In genomic region chr3:42257007-42257406, GRCh38 we compare ENCODE assay signal across 17 cellular contexts.
"Had no signal": no experiment of that assay in that cellular context is flagged by ENCODE, and none has a peak within 500 bp of the region (broad histone marks: within the 10 kb centered on the region; RNA-seq: fewer than 3 reads in every experiment).

No MANE protein-coding gene starts in this region.

- H3K9me3 ChIP-seq: thyroid gland, vagina had no signal

- H3K4me3 ChIP-seq: coronary artery, thyroid gland, vagina had no signal

- ATAC-seq: stimulated activated naive B cell treated with anti-CD40 and anti-IgM and Interleukin-4, amounts not matched to agents 10 μg/mL and 1 μg/mL and 100 μg/mL, for 72 hours; WTC11 had no signal

- FAIRE-seq: TTC549 had no signal

- H3K27ac ChIP-seq: coronary artery, thyroid gland, vagina had no signal

- H3K36me3 ChIP-seq: thyroid gland, vagina had no signal

- DNase-seq: activated CD4-positive, alpha-beta T cell treated with anti-CD3 and anti-CD28 coated beads for 4 hours; activated CD8-positive, alpha-beta memory T cell treated with anti-CD3 and anti-CD28 coated beads, Interleukin-2, amount 50 U/mL, for 4 hours; activated CD8-positive, alpha-beta T cell treated with anti-CD3 and anti-CD28 coated beads for 36 hours; activated gamma-delta T cell; activated T-cell treated with anti-CD3 and anti-CD28 coated beads, Interleukin-2, amount 50 U/mL, for 72 hours; foreskin melanocyte; nucleus accumbens; posterior cingulate gyrus; retina; stimulated activated CD4-positive, alpha-beta T cell treated with anti-CD3 and anti-CD28 coated beads, Interleukin-15, amount 100 ng/mL, for 24 hours; stimulated activated CD4-positive, alpha-beta T cell treated with anti-CD3 and anti-CD28 coated beads, Interleukin-4, amount 100 ng/mL, for 1 hour; stimulated activated naive B cell treated with anti-CD40 and anti-IgM and Interleukin-4, amounts not matched to agents 10 μg/mL and 1 μg/mL and 100 μg/mL, for 72 hours; thyroid gland had no signal

- H3K4me1 ChIP-seq: thyroid gland, vagina had no signal
